Comparison of ENCODE assay signal across 20 cellular contexts in the genomic region with DNA sequence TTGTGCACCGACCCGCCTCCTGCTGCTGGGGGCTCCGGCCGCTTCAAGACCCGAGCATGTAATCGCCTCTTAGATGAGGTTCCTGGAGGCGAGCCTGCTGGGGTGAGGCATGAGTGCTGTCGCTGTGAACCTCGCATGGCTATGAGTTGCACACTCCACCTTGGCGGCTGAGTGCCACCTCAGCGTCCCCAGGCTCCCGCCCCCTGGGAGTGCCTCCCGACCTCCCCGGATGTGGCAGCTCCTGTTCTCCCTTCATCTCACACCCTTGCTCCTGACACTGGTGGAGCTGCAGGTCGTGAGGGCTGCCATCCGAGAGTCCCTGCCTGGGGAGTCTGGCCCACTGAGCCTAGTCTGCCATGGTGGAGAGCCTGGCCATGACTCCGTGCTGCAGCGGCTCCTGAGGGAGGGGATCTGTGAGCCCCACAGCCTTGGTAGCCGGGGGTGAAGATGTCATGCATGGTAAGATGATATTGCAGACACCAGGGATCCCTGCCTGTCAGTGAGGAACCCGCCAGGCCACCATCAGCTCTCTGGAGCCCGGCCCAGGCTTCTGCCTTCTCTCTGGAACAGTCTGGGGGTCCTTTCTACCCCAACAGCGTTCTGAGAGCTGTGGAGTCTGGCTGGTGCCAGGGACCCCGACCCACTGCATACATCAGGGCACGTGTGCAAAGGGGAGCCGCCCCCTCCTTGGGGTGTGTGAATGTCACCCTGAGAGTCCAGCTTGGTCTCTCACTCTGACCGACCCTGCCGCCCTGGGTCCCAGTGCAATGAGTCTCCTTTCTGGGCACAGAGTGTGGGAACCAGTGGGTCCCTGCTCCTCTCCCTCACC.
DNase-seq lines count a peak whose midpoint lies in the region; ATAC-seq and TF ChIP-seq lines count a peak whose summit lies in the region.
"Had no signal": no experiment of that assay in that cellular context is flagged by ENCODE, and none has a peak within 500 bp of the region (broad histone marks: within the 10 kb centered on the region; RNA-seq: fewer than 3 reads in every experiment).

No MANE protein-coding gene starts in this region.

- H3K4me3 ChIP-seq in Peyer's patch (no peak overlapping the region), tibial artery (no peak overlapping the region)
- H3K4me3 ChIP-seq: K562 had no signal

- H3K9me3 Mint-ChIP-seq in mesothelial cell of epicardium (no peaks in the 10 kb centered on the region), progenitor cell of endocrine pancreas (ENCODE audit: low read depth) (no peaks in the 10 kb centered on the region)
- H3K9me3 Mint-ChIP-seq: activated B cell treated with CpG ODN at 0.5 μM for 24 hours; activated T-helper 17 cell treated with anti-CD3 and anti-CD28 coated beads, Interleukin-2, amount 50 U/mL, for 72 hours; central memory CD8-positive, alpha-beta T cell; immature natural killer cell had no signal

- H3K27me3 Mint-ChIP-seq in mesothelial cell of epicardium (ENCODE audit: low read depth) (no peaks in the 10 kb centered on the region), progenitor cell of endocrine pancreas (peaks cover 11% of the 10 kb centered on the region)
- H3K27me3 Mint-ChIP-seq: activated B cell treated with CpG ODN at 0.5 μM for 24 hours; activated T-helper 17 cell treated with anti-CD3 and anti-CD28 coated beads, Interleukin-2, amount 50 U/mL, for 72 hours had no signal

- H3K36me3 ChIP-seq in Peyer's patch (no peaks in the 10 kb centered on the region), tibial artery (no peaks in the 10 kb centered on the region)

- no peak for TF ChIP-seq POLR2A in Peyer's patch (IDR thresholded peaks at IDR 0.05)

- H3K27ac Mint-ChIP-seq in mesothelial cell of epicardium (no peak overlapping the region), progenitor cell of endocrine pancreas (no peak overlapping the region)
- H3K27ac Mint-ChIP-seq: activated B cell treated with CpG ODN at 0.5 μM for 24 hours; activated T-helper 17 cell treated with anti-CD3 and anti-CD28 coated beads, Interleukin-2, amount 50 U/mL, for 72 hours; immature natural killer cell; T-helper 17 cell had no signal

- no peak for ATAC-seq in left ventricle myocardium superior
- ATAC-seq in HG03457 (IDR thresholded peaks at IDR 0.05; ENCODE audit: unreplicated experiment), result no peak
- ATAC-seq: activated T-helper 17 cell treated with anti-CD3 and anti-CD28 coated beads, Interleukin-2, amount 50 U/mL, for 72 hours; K562; T-helper 17 cell had no signal

- H3K36me3 Mint-ChIP-seq in mesothelial cell of epicardium (no peaks in the 10 kb centered on the region), progenitor cell of endocrine pancreas (ENCODE audit: insufficient read depth) (no peaks in the 10 kb centered on the region)
- H3K36me3 Mint-ChIP-seq: immature natural killer cell had no signal

- H3K9me3 ChIP-seq in Peyer's patch (no peaks in the 10 kb centered on the region), tibial artery (no peaks in the 10 kb centered on the region)

- H3K4me1 Mint-ChIP-seq in mesothelial cell of epicardium (peaks cover 31% of the 10 kb centered on the region), progenitor cell of endocrine pancreas (ENCODE audit: low read depth) (peaks cover 25% of the 10 kb centered on the region)
- H3K4me1 Mint-ChIP-seq: activated B cell treated with CpG ODN at 0.5 μM for 24 hours; activated T-helper 17 cell treated with anti-CD3 and anti-CD28 coated beads, Interleukin-2, amount 50 U/mL, for 72 hours; T-helper 17 cell had no signal

- peak in 1 of 3 donors; percentile 39 for DNase-seq in Peyer's patch
- DNase-seq in ecto neural progenitor cell (ENCODE audit: low spot score), result peak; percentile 46
- peak; percentile 12 to 33 for DNase-seq in mesothelial cell of epicardium (ENCODE audit: low spot score in 2 of 2, unreplicated experiment in 2 of 2)
- peak; percentile 19 to 60 for DNase-seq in tibial artery
- no peak for DNase-seq in left ventricle myocardium superior
- DNase-seq in stimulated activated CD4-positive, alpha-beta T cell treated with anti-CD3 and anti-CD28 coated beads, Interleukin-4, amount 100 ng/mL, for 4 hours, result no peak
- DNase-seq in progenitor cell of endocrine pancreas (ENCODE audit: low spot score, unreplicated experiment), result no peak
- DNase-seq: activated B cell treated with CpG ODN at 0.5 μM for 24 hours; effector CD8-positive, alpha-beta T cell; EL; immature natural killer cell; NCI-H2029; NCI-H524; SHP77; stimulated activated CD4-positive, alpha-beta T cell treated with anti-CD3 and anti-CD28 coated beads, Interleukin-1b, Interleukin-23, amount 100 ng/mL, for 48 hours had no signal

- H3K4me1 ChIP-seq in Peyer's patch, result peaks cover 0 to 28% (median 0%) of the 10 kb centered on the region in 4 donors
- peaks cover 0 to 50% (median 20%) of the 10 kb centered on the region in 4 donors for H3K4me1 ChIP-seq in tibial artery

- TF ChIP-seq CTCF in Peyer's patch (IDR thresholded peaks at IDR 0.05), result no peak
- TF ChIP-seq CTCF in mesothelial cell of epicardium (IDR thresholded peaks at IDR 0.05; ENCODE audit: unreplicated experiment), result no peak
- no peak for TF ChIP-seq CTCF in tibial artery (IDR thresholded peaks at IDR 0.05)
- TF ChIP-seq CTCF in progenitor cell of endocrine pancreas (IDR thresholded peaks at IDR 0.05; ENCODE audit: unreplicated experiment), result no peak

- H3K4me3 Mint-ChIP-seq in mesothelial cell of epicardium, result no peak overlapping the region
- no peak overlapping the region for H3K4me3 Mint-ChIP-seq in progenitor cell of endocrine pancreas (ENCODE audit: low read depth)
- H3K4me3 Mint-ChIP-seq: activated B cell treated with CpG ODN at 0.5 μM for 24 hours; activated T-helper 17 cell treated with anti-CD3 and anti-CD28 coated beads, Interleukin-2, amount 50 U/mL, for 72 hours; central memory CD8-positive, alpha-beta T cell; immature natural killer cell; T-helper 17 cell had no signal

- H3K27me3 ChIP-seq in Peyer's patch (no peaks in the 10 kb centered on the region), tibial artery (no peaks in the 10 kb centered on the region)

- intact Hi-C loops in tibial artery (cut with DNase I; ENCODE audit: low total_unique reads), result no loop called here
- intact Hi-C loops in left ventricle myocardium superior (cut with micrococcal nuclease), result no loop called here

- H3K27ac ChIP-seq in Peyer's patch (peak overlapping the region; percentile 5 to 76 (median 58)), tibial artery (no peak overlapping the region)

Comparison
In these comparisons a context has a peak if more than half of its experiments do, and no peak if none do; other contexts are left out.
1. DNase-seq: peak in ecto neural progenitor cell (single experiment), mesothelial cell of epicardium (2 of 2) and tibial artery (2 of 2); none in left ventricle myocardium superior (single experiment), stimulated activated CD4-positive, alpha-beta T cell treated with anti-CD3 and anti-CD28 coated beads, Interleukin-4, amount 100 ng/mL, for 4 hours (0 of 2) and progenitor cell of endocrine pancreas (single experiment).
2. H3K27ac ChIP-seq: peak in Peyer's patch (4 of 4); none in tibial artery (0 of 2).